ENCODE assay signal across 8 cellular contexts in the genomic region with DNA sequence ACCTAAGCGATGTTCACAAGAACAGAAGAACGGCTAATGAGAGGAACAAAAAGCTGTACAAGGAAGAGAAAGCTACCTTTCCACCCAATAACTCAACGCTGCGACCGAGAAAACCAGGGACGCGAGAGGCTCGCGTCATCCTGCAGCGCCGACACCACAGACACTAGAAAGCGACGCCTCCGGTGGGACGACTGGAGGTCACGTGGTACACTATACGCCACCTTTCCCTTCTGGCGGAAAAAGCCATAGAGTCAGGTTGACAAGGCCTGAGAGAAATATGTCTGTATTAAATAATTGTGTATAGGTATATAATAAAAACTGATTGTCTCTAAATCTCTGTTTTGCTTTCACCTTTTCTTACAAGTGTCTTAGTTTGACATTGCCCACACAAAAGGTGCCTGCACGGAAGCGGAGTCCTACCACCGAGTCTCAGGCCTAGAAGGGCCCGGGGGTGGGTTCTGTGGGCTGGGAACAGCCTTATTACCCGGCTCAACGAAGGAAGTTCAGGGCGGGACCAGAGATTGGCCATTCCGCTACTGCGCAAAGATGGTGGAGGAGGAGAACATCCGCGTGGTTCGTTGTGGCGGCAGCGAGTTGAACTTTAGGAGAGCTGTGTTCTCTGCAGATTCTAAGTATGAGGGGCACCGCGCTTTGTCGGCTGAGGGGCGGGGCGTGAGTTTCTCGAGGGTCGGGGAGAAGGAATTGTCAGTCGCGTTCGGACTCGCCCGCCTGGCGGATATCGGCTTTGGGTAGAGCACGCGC. TPM values are rescaled to one million over a fixed set of nuclear protein-coding genes. Genes with fewer than 3 reads are reported as not detected.
A peak's percentile ranks its signal among the peaks of the same experiment; 100 is the strongest.
DNase-seq lines count a peak whose midpoint lies in the region; TF ChIP-seq lines count a peak whose summit lies in the region.

Gene WDR75 (plus strand): TSS at position 528 of the 762 bp plus-strand sequence. CDS start 19 bp downstream, at position 547.

- H3K27me3 ChIP-seq in neuron (ENCODE audit: insufficient read depth, low read length) (no peaks in the 10 kb centered on the region), subcutaneous abdominal adipose tissue (ENCODE audit: control insufficient read depth in 5 of 5, insufficient read depth in 4 of 5, low read length in 5 of 5) (no peaks in the 10 kb centered on the region)

- CTCF ChIA-PET in HEK293T (lab: Yijun Ruan, JAX), result no interaction called here

- no peaks in the 10 kb centered on the region for H3K9me3 ChIP-seq in neuron (ENCODE audit: low read length)
- no peaks in the 10 kb centered on the region for H3K9me3 ChIP-seq in subcutaneous abdominal adipose tissue (ENCODE audit: control insufficient read depth in 5 of 5, low read length in 5 of 5)

- DNase-seq in GF-D8 (lab: John Stamatoyannopoulos, UW) (peak; percentile 83), HEK293T (ENCODE audit: extremely low spot score) (peak; percentile 87), MV-4-11 (lab: John Stamatoyannopoulos, UW) (peak; percentile 93), SK-MEL-5 (ENCODE audit: low read depth, low spot score) (peak; percentile 94), foreskin melanocyte (peak; percentile 92)
- peak; percentile 95 for DNase-seq in activated naive CD4-positive, alpha-beta T cell treated with Interleukin-2 at 50 U/mL for 16 hours

- H2AFZ ChIP-seq in neuron (ENCODE audit: low read depth, low read length), result peak within 1 kb of the TSS; percentile 73

- POLR2A ChIA-PET in HEK293T (lab: Yijun Ruan, JAX), result interaction anchor here (0.8 to 1.1 kb wide), 7 partner anchors 13 to 1148 kb away, joined by 3 to 5 read pairs (median 3); partner anchors contain the start of gene SLC40A1

- H3K36me3 ChIP-seq in neuron (ENCODE audit: insufficient read depth, low read length), result peaks cover 18% of the 10 kb centered on the region
- peaks cover 0 to 5% (median under 1%) of the 10 kb centered on the region in 5 donors for H3K36me3 ChIP-seq in subcutaneous abdominal adipose tissue (ENCODE audit: control insufficient read depth in 5 of 5, insufficient read depth in 5 of 5, low read length in 5 of 5)

- H3K9ac ChIP-seq in subcutaneous abdominal adipose tissue (ENCODE audit: low read length in 5 of 5), result peak within 1 kb of the TSS; percentile 81 to 94 (median 91)

- in situ Hi-C loops in SK-MEL-5 (cut with HindIII; ENCODE audit: low pct_unique_long_range_greater_than_20kb, low sequenced_read_pairs), result no loop called here

- H3K4me3 ChIP-seq in neuron (ENCODE audit: low read length), result peak within 1 kb of the TSS; percentile 97
- peak within 1 kb of the TSS; percentile 86 to 100 (median 95) for H3K4me3 ChIP-seq in subcutaneous abdominal adipose tissue (ENCODE audit: low read depth in 1 of 5, low read length in 5 of 5)

- H3K27ac ChIP-seq in subcutaneous abdominal adipose tissue (ENCODE audit: low read depth, low read length), result peak within 1 kb of the TSS; percentile 96

- H3K4me1 ChIP-seq in neuron (ENCODE audit: insufficient read depth, low read length) (peaks cover 26% of the 10 kb centered on the region), subcutaneous abdominal adipose tissue (ENCODE audit: control insufficient read depth in 5 of 5, insufficient read depth in 5 of 5, low read length in 5 of 5) (peaks cover 2 to 21% (median 17%) of the 10 kb centered on the region in 5 donors)

TF ChIP-seq in HEK293T, 16 proteins besides CTCF, POLR2A, EP300 and RAD21:
- TF ChIP-seq HDGF (IDR thresholded peaks at IDR 0.05; ENCODE audit: borderline replicate concordance) (no peak), BHLHE40 (IDR thresholded peaks at IDR 0.05; ENCODE audit: borderline replicate concordance) (no peak), SUZ12 (IDR thresholded peaks at IDR 0.05) (no peak), ELF4 (IDR thresholded peaks at IDR 0.05) (peak; percentile 61), NFRKB (IDR thresholded peaks at IDR 0.05) (peak; percentile 77), L3MBTL2 (conservative IDR thresholded peaks at IDR 0.05) (peak; percentile 76)
- TF ChIP-seq, protein P1, sequence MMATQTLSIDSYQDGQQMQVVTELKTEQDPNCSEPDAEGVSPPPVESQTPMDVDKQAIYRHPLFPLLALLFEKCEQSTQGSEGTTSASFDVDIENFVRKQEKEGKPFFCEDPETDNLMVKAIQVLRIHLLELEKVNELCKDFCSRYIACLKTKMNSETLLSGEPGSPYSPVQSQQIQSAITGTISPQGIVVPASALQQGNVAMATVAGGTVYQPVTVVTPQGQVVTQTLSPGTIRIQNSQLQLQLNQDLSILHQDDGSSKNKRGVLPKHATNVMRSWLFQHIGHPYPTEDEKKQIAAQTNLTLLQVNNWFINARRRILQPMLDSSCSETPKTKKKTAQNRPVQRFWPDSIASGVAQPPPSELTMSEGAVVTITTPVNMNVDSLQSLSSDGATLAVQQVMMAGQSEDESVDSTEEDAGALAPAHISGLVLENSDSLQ (IDR thresholded peaks at IDR 0.05), result 0 out of 2 replicates have a peak, but pooled peaks have one; percentile 12

RNA-seq across cellular contexts. Expression of gene WDR75, which starts in this region (rescaled TPM):
- 56.5 and 66.9 TPM in 2 replicates for total RNA-seq in SK-MEL-5 (2014; rRNA removed; shearing (Covaris generic))
- polyA plus RNA-seq in SK-MEL-5 (2015; cell fraction: cytosol; rRNA removed), result 25.1 and 33.7 TPM in 2 replicates
- 161 and 193 TPM in 2 replicates for polyA plus RNA-seq in SK-MEL-5 (2015; cell fraction: nucleus; rRNA removed)

Comparison
In these comparisons a context has a peak if more than half of its experiments do, and no peak if none do; other contexts are left out.
1. Peak in every context shown above with its lines: DNase-seq, H3K4me3 ChIP-seq and H3K27ac ChIP-seq.